In the genomic region with DNA sequence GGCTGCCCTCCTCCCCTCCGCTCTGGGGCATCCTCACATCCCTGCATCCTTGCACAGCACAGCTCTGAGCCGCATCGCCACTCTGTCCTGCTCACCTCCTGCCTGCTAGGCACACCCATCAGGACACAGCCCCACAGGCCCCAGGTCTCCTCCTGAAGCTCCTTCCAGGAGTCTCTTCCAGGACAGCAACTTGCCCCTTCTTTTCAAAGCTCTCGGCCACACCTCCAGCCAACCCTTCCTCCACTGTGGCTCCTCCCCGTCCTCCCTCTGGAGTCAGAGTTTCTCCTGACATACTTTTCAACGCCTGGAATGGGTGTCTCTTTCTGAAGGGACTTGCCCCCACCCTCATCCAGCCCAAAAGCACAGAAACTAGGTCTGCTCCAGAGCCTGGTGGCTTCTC, we compare ENCODE assay signal across 3 cellular contexts.
A peak's percentile ranks its signal among the peaks of the same experiment; 100 is the strongest.
TF ChIP-seq lines count a peak whose summit lies in the region.

No MANE protein-coding gene starts in this region.

TF ChIP-seq in HepG2, 621 proteins besides CTCF, POLR2A, EP300 and RAD21:
- TF ChIP-seq ZKSCAN1 (IDR thresholded peaks at IDR 0.05; ENCODE audit: low read length) (no peak), ZNF263 (CRISPR knock-in tag; IDR thresholded peaks at IDR 0.05) (peak; percentile 50; the same call in 1 of the 2 replicates)
TF ChIP-seq in HepG2: peak in this region for 1.

TF ChIP-seq in IMR-90, 13 proteins besides CTCF, POLR2A, EP300 and RAD21:
- TF ChIP-seq MAZ (IDR thresholded peaks at IDR 0.05; ENCODE audit: borderline replicate concordance, low read depth, low read length) = no peak
- TF ChIP-seq SMC3 (IDR thresholded peaks at IDR 0.05; ENCODE audit: low read depth, low read length) = no peak
- no peak for TF ChIP-seq MAFK (IDR thresholded peaks at IDR 0.05; ENCODE audit: low read depth, low read length)
- TF ChIP-seq BHLHE40 (IDR thresholded peaks at IDR 0.05; ENCODE audit: low read depth, low read length) = no peak
- TF ChIP-seq RFX5 (IDR thresholded peaks at IDR 0.05; ENCODE audit: low read depth, low read length) = no peak
- TF ChIP-seq, protein P1, sequence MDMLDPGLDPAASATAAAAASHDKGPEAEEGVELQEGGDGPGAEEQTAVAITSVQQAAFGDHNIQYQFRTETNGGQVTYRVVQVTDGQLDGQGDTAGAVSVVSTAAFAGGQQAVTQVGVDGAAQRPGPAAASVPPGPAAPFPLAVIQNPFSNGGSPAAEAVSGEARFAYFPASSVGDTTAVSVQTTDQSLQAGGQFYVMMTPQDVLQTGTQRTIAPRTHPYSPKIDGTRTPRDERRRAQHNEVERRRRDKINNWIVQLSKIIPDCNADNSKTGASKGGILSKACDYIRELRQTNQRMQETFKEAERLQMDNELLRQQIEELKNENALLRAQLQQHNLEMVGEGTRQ (IDR thresholded peaks at IDR 0.05; ENCODE audit: low read depth, low read length) = no peak
- no peak for TF ChIP-seq CHD1 (IDR thresholded peaks at IDR 0.05; ENCODE audit: low read depth, low read length)
- no peak for TF ChIP-seq CEBPB (IDR thresholded peaks at IDR 0.05; ENCODE audit: low read depth, low read length)
- TF ChIP-seq NFE2L2 (IDR thresholded peaks at IDR 0.05; ENCODE audit: low read depth, low read length) = no peak
- no peak for TF ChIP-seq FOS (IDR thresholded peaks at IDR 0.05; ENCODE audit: low read depth, low read length)
- no peak for TF ChIP-seq RCOR1 (IDR thresholded peaks at IDR 0.05; ENCODE audit: insufficient replicate concordance, low read length)
- TF ChIP-seq MXI1 (IDR thresholded peaks at IDR 0.05; ENCODE audit: borderline replicate concordance, low read depth, low read length) = no peak
- TF ChIP-seq, protein P2, sequence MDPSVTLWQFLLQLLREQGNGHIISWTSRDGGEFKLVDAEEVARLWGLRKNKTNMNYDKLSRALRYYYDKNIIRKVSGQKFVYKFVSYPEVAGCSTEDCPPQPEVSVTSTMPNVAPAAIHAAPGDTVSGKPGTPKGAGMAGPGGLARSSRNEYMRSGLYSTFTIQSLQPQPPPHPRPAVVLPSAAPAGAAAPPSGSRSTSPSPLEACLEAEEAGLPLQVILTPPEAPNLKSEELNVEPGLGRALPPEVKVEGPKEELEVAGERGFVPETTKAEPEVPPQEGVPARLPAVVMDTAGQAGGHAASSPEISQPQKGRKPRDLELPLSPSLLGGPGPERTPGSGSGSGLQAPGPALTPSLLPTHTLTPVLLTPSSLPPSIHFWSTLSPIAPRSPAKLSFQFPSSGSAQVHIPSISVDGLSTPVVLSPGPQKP (IDR thresholded peaks at IDR 0.05; ENCODE audit: borderline replicate concordance, low read depth, low read length) = no peak

TF ChIP-seq in H1, 55 proteins besides CTCF, POLR2A, EP300 and RAD21:
- TF ChIP-seq CHD2 (IDR thresholded peaks at IDR 0.05; ENCODE audit: low read length) (no peak), GTF2F1 (IDR thresholded peaks at IDR 0.05; ENCODE audit: borderline replicate concordance, low read depth, low read length) (no peak), CREB1 (IDR thresholded peaks at IDR 0.05) (no peak), EGR1 (IDR thresholded peaks at IDR 0.05; ENCODE audit: borderline replicate concordance, low read depth, low read length) (no peak), CHD1 (IDR thresholded peaks at IDR 0.05; ENCODE audit: low read depth, low read length) (no peak), RNF2 (IDR thresholded peaks at IDR 0.05; ENCODE audit: borderline replicate concordance, low read depth, low read length, missing control alignments, poor library complexity, severe bottlenecking) (no peak)
